In the genomic region with DNA sequence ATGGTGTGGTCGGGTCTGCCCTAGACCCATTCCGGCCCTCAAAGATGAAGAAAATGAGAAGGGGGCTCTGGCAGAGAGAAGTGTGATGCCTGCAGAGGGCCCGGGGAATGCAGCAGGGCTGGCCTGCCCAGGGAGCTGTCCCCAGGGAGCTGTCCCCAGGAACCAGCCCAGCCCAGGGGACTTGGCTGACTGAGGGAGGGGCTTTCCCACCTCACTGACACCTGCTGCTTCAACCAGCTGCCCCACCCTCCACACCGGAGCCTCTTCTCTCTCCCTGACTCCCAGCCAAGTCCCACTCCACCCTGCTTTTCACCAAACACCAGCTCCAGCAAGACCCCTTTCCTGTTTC, we compare ENCODE assay signal across 9 cellular contexts.
A peak's percentile ranks its signal among the peaks of the same experiment; 100 is the strongest.
DNase-seq lines count a peak whose midpoint lies in the region; ATAC-seq and TF ChIP-seq lines count a peak whose summit lies in the region.
"Had no signal": no experiment of that assay in that cellular context is flagged by ENCODE, and none has a peak within 500 bp of the region (broad histone marks: within the 10 kb centered on the region; RNA-seq: fewer than 3 reads in every experiment).

No MANE protein-coding gene starts in this region.

- H3K27ac ChIP-seq in brain microvascular endothelial cell (peak overlapping the region; percentile 97), upper lobe of left lung (peak overlapping the region; percentile 42 to 84 (median 76))

- no peaks in the 10 kb centered on the region for H3K9me3 ChIP-seq in upper lobe of left lung

- TF ChIP-seq EP300 in upper lobe of left lung (IDR thresholded peaks at IDR 0.05) = no peak

- H3K4me1 Mint-ChIP-seq in activated CD4-positive, alpha-beta T cell treated with anti-CD3 and anti-CD28 coated beads, Interleukin-2, amount 10 ng/mL, durations not matched to agents 7 days and 5 days = peaks cover 10% of the 10 kb centered on the region
- peaks cover 8% of the 10 kb centered on the region for H3K4me1 Mint-ChIP-seq in activated CD4-positive, alpha-beta T cell treated with anti-CD3 and anti-CD28 coated beads, Interleukin-2, amount 10 ng/mL, durations not matched to agents 24 days and 14 days
- H3K4me1 Mint-ChIP-seq in mesothelial cell of epicardium = peaks cover 30% of the 10 kb centered on the region

- intact Hi-C loops in activated CD4-positive, alpha-beta T cell treated with anti-CD3 and anti-CD28 coated beads, Interleukin-2, amount 10 ng/mL, durations not matched to agents 24 days and 14 days (cut with micrococcal nuclease) = no loop called here

- no peaks in the 10 kb centered on the region for H3K27me3 Mint-ChIP-seq in activated CD4-positive, alpha-beta T cell treated with anti-CD3 and anti-CD28 coated beads, Interleukin-2, amount 10 ng/mL, durations not matched to agents 7 days and 5 days
- no peaks in the 10 kb centered on the region for H3K27me3 Mint-ChIP-seq in activated CD4-positive, alpha-beta T cell treated with anti-CD3 and anti-CD28 coated beads, Interleukin-2, amount 10 ng/mL, durations not matched to agents 24 days and 14 days
- no peaks in the 10 kb centered on the region for H3K27me3 Mint-ChIP-seq in mesothelial cell of epicardium (ENCODE audit: low read depth)

- ATAC-seq in upper lobe of left lung (ENCODE audit: low FRiP score in 2 of 2) (no peak), GM21576 (IDR thresholded peaks at IDR 0.05; ENCODE audit: unreplicated experiment) (no peak), GM18520 (IDR thresholded peaks at IDR 0.05; ENCODE audit: unreplicated experiment) (no peak), HG03571 (IDR thresholded peaks at IDR 0.05; ENCODE audit: unreplicated experiment) (no peak)

- no peak for TF ChIP-seq POLR2A in upper lobe of left lung (IDR thresholded peaks at IDR 0.05)

- POLR2A ChIA-PET in activated CD4-positive, alpha-beta T cell treated with anti-CD3 and anti-CD28 coated beads, Interleukin-2, amount 10 ng/mL, durations not matched to agents 7 days and 5 days (lab: Charles Lee) = no interaction called here

- H3K4me3 ChIP-seq in brain microvascular endothelial cell (ENCODE audit: low read depth, low read length) = no peak overlapping the region
- no peak overlapping the region for H3K4me3 ChIP-seq in upper lobe of left lung

- in situ Hi-C loops in brain microvascular endothelial cell (cut with HindIII; ENCODE audit: low pct_ligation_motif_present, low sequenced_read_pairs) = no loop called here

- no peaks in the 10 kb centered on the region for H3K27me3 ChIP-seq in brain microvascular endothelial cell (replicated peaks)
- no peaks in the 10 kb centered on the region for H3K27me3 ChIP-seq in upper lobe of left lung

- TF ChIP-seq CTCF in brain microvascular endothelial cell (IDR thresholded peaks at IDR 0.05; ENCODE audit: low read depth, low read length, missing control alignments) (no peak), mesothelial cell of epicardium (IDR thresholded peaks at IDR 0.05; ENCODE audit: unreplicated experiment) (no peak), upper lobe of left lung (IDR thresholded peaks at IDR 0.05) (no peak)

- no peak overlapping the region for H3K4me3 Mint-ChIP-seq in activated CD4-positive, alpha-beta T cell treated with anti-CD3 and anti-CD28 coated beads, Interleukin-2, amount 10 ng/mL, durations not matched to agents 7 days and 5 days
- H3K4me3 Mint-ChIP-seq in activated CD4-positive, alpha-beta T cell treated with anti-CD3 and anti-CD28 coated beads, Interleukin-2, amount 10 ng/mL, durations not matched to agents 24 days and 14 days = no peak overlapping the region
- H3K4me3 Mint-ChIP-seq in mesothelial cell of epicardium = no peak overlapping the region

- H3K36me3 Mint-ChIP-seq in activated CD4-positive, alpha-beta T cell treated with anti-CD3 and anti-CD28 coated beads, Interleukin-2, amount 10 ng/mL, durations not matched to agents 7 days and 5 days (ENCODE audit: low read depth) = peaks cover 30% of the 10 kb centered on the region
- H3K36me3 Mint-ChIP-seq in activated CD4-positive, alpha-beta T cell treated with anti-CD3 and anti-CD28 coated beads, Interleukin-2, amount 10 ng/mL, durations not matched to agents 24 days and 14 days (ENCODE audit: low read depth) = peaks cover 33% of the 10 kb centered on the region
- peaks cover 12% of the 10 kb centered on the region for H3K36me3 Mint-ChIP-seq in mesothelial cell of epicardium

- CTCF ChIA-PET in activated CD4-positive, alpha-beta T cell treated with anti-CD3 and anti-CD28 coated beads, Interleukin-2, amount 10 ng/mL, durations not matched to agents 7 days and 5 days (lab: Charles Lee) = no interaction called here

- 81 to 91% methylated on average over 4 of the region's 4 CpGs for WGBS in upper lobe of left lung, 2 donors

- H3K9me3 Mint-ChIP-seq in activated CD4-positive, alpha-beta T cell treated with anti-CD3 and anti-CD28 coated beads, Interleukin-2, amount 10 ng/mL, durations not matched to agents 7 days and 5 days = no peaks in the 10 kb centered on the region
- no peaks in the 10 kb centered on the region for H3K9me3 Mint-ChIP-seq in activated CD4-positive, alpha-beta T cell treated with anti-CD3 and anti-CD28 coated beads, Interleukin-2, amount 10 ng/mL, durations not matched to agents 24 days and 14 days
- H3K9me3 Mint-ChIP-seq in mesothelial cell of epicardium = no peaks in the 10 kb centered on the region

- H3K27ac Mint-ChIP-seq in activated CD4-positive, alpha-beta T cell treated with anti-CD3 and anti-CD28 coated beads, Interleukin-2, amount 10 ng/mL, durations not matched to agents 7 days and 5 days = peak overlapping the region; percentile 52
- H3K27ac Mint-ChIP-seq in activated CD4-positive, alpha-beta T cell treated with anti-CD3 and anti-CD28 coated beads, Interleukin-2, amount 10 ng/mL, durations not matched to agents 24 days and 14 days = no peak overlapping the region
- peak overlapping the region; percentile 48 for H3K27ac Mint-ChIP-seq in mesothelial cell of epicardium

- H3K36me3 ChIP-seq in brain microvascular endothelial cell (replicated peaks) (peaks cover 19% of the 10 kb centered on the region), upper lobe of left lung (peaks cover 6 to 38% (median 29%) of the 10 kb centered on the region in 4 donors)

- H3K4me1 ChIP-seq in upper lobe of left lung = peaks cover 29 to 51% (median 34%) of the 10 kb centered on the region in 4 donors

- DNase-seq in activated CD4-positive, alpha-beta T cell treated with anti-CD3 and anti-CD28 coated beads, Interleukin-2, amount 10 ng/mL, durations not matched to agents 7 days and 5 days = no peak
- no peak for DNase-seq in activated CD4-positive, alpha-beta T cell treated with anti-CD3 and anti-CD28 coated beads, Interleukin-2, amount 10 ng/mL, durations not matched to agents 24 days and 14 days
- no peak for DNase-seq in brain microvascular endothelial cell
- no peak for DNase-seq in mesothelial cell of epicardium (ENCODE audit: low spot score in 2 of 2, unreplicated experiment in 2 of 2)
- DNase-seq in upper lobe of left lung = no peak
- DNase-seq: activated CD4-positive, alpha-beta T cell treated with anti-CD3 and anti-CD28 coated beads for 1 hour had no signal
